13 cellular contexts compared by ENCODE assay signal in the genomic region with DNA sequence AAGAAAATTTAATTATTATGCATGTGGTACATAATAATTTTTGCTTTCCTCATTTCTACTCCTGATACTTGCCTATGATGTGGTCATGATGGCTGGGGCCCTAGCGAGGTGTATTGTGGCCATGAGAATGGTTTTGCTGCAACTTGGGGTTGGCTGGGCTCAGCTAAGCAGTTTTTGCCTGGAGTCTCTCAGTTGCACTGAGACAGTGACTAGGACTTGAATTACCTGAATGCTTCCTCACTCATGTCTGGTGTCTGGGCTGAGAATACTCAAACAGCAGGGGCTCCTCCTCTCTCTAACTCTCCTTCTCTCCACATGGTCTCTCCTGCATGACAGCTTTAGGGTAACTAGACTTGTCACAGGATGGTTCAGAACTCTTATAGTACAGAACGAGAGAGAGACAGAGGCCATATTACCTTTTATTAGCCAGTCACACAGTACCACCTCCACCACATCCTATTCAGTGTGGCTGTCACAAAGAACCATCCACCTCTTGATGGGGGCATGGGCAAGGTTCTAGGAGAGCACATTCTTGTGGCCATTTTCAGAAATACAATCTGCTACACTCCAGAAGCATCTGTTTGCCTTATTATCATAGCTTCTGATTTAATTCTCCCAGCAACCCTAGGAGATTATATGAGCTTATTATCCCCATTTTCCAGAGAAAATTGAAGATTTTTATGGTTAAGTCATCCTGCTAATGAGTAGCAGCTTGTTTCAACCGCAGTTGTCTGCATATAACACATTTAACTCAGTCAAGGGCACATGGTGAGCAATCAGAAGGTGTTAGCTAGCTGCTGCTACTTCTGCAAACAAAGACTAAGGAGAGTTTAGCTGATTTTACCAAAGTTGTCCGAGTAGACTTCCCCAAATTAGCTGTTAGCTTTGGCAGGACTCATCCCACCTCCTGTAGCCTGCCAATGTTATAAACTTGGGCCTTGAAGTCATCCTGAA. TPM values are rescaled to one million over a fixed set of nuclear protein-coding genes. Genes with fewer than 3 reads are reported as not detected.
DNase-seq lines count a peak whose midpoint lies in the region; ATAC-seq and TF ChIP-seq lines count a peak whose summit lies in the region.
"Had no signal": no experiment of that assay in that cellular context is flagged by ENCODE, and none has a peak within 500 bp of the region (broad histone marks: within the 10 kb centered on the region; RNA-seq: fewer than 3 reads in every experiment).

No MANE protein-coding gene starts in this region.

- no peak overlapping the region for H3K4me3 ChIP-seq in DOHH2 (ENCODE audit: low read length)
- H3K4me3 ChIP-seq: BLaER1, dorsolateral prefrontal cortex had no signal

- H3K79me2 ChIP-seq in DOHH2 (ENCODE audit: control insufficient read depth, low read length): no peaks in the 10 kb centered on the region

- H3K36me3 Mint-ChIP-seq in activated CD8-positive, alpha-beta T cell treated with anti-CD3 and anti-CD28 coated beads, Interleukin-2, amount 10 ng/mL, durations not matched to agents 7 days and 5 days (ENCODE audit: low read depth): peaks cover 82% of the 10 kb centered on the region
- peaks cover 20% of the 10 kb centered on the region for H3K36me3 Mint-ChIP-seq in natural killer cell
- H3K36me3 Mint-ChIP-seq: brain had no signal

- H3K4me1 Mint-ChIP-seq in activated CD8-positive, alpha-beta T cell treated with anti-CD3 and anti-CD28 coated beads, Interleukin-2, amount 10 ng/mL, durations not matched to agents 7 days and 5 days (ENCODE audit: low read depth): peaks cover 45% of the 10 kb centered on the region
- peaks cover 24 to 32% of the 10 kb centered on the region in 2 donors for H3K4me1 Mint-ChIP-seq in natural killer cell
- H3K4me1 Mint-ChIP-seq: brain had no signal

- no peaks in the 10 kb centered on the region for H3K9me3 Mint-ChIP-seq in activated CD8-positive, alpha-beta T cell treated with anti-CD3 and anti-CD28 coated beads, Interleukin-2, amount 10 ng/mL, durations not matched to agents 7 days and 5 days (ENCODE audit: insufficient read depth)
- H3K9me3 Mint-ChIP-seq in natural killer cell: no peaks in the 10 kb centered on the region

- H3K9me2 ChIP-seq in DOHH2 (replicated peaks; ENCODE audit: control insufficient read depth, low read length): no peaks in the 10 kb centered on the region

- H3K27me3 Mint-ChIP-seq in activated CD8-positive, alpha-beta T cell treated with anti-CD3 and anti-CD28 coated beads, Interleukin-2, amount 10 ng/mL, durations not matched to agents 7 days and 5 days (ENCODE audit: low read depth): no peaks in the 10 kb centered on the region
- H3K27me3 Mint-ChIP-seq in natural killer cell (ENCODE audit: low read depth in 2 of 2): no peaks in the 10 kb centered on the region

- no peaks in the 10 kb centered on the region for H3K27me3 ChIP-seq in DOHH2 (ENCODE audit: control insufficient read depth, low read length)
- H3K27me3 ChIP-seq: BLaER1, dorsolateral prefrontal cortex had no signal

- no peaks in the 10 kb centered on the region for H3F3A ChIP-seq in DOHH2 (ENCODE audit: control insufficient read depth, insufficient read depth)

- CTCF ChIA-PET in activated CD8-positive, alpha-beta T cell treated with anti-CD3 and anti-CD28 coated beads, Interleukin-2, amount 10 ng/mL, durations not matched to agents 7 days and 5 days (lab: Charles Lee): interaction anchor here (0.7 to 2.1 kb wide), 6 partner anchors 9 to 550 kb away, joined by 3 to 6 read pairs (median 4); no protein-coding TSS in a partner anchor

- intact Hi-C loops in natural killer cell (cut with micrococcal nuclease): no loop called here

- peak; percentile 29 for DNase-seq in NCI-H1694 (lab: John Stamatoyannopoulos, UW)
- peak; percentile 57 for DNase-seq in activated CD8-positive, alpha-beta T cell treated with anti-CD3 and anti-CD28 coated beads, Interleukin-2, amount 10 ng/mL, durations not matched to agents 7 days and 5 days
- no peak for DNase-seq in natural killer cell
- no peak for DNase-seq in NOMO-1 treated with DMSO at 0.1 percent for 48 hours (lab: John Stamatoyannopoulos, UW; ENCODE audit: unreplicated experiment)
- no peak for DNase-seq in AML-193 (lab: John Stamatoyannopoulos, UW)
- DNase-seq: dorsolateral prefrontal cortex, NCI-H2029, NCI-H774 had no signal

- TF ChIP-seq CTCF in DOHH2 (IDR thresholded peaks at IDR 0.05; ENCODE audit: low read depth, low read length, poor library complexity, severe bottlenecking): peak; percentile 25
- no peak for TF ChIP-seq CTCF in natural killer cell (IDR thresholded peaks at IDR 0.05)

- ATAC-seq in activated CD8-positive, alpha-beta T cell treated with anti-CD3 and anti-CD28 coated beads, Interleukin-2, amount 10 ng/mL, durations not matched to agents 7 days and 5 days: peak; percentile 70
- ATAC-seq in natural killer cell (peak; percentile 85 to 92 (median 88)), HG03460 (IDR thresholded peaks at IDR 0.05; ENCODE audit: unreplicated experiment) (no peak), GM18867 (IDR thresholded peaks at IDR 0.05; ENCODE audit: unreplicated experiment) (no peak)

- H3K9me3 ChIP-seq in DOHH2 (ENCODE audit: control insufficient read depth, insufficient read depth, low read length): no peaks in the 10 kb centered on the region
- H3K9me3 ChIP-seq: BLaER1 had no signal

- H3K4me1 ChIP-seq in DOHH2 (ENCODE audit: control insufficient read depth, low read length): peaks cover 6% of the 10 kb centered on the region
- H3K4me1 ChIP-seq: BLaER1 had no signal

- H4K20me1 ChIP-seq in DOHH2 (ENCODE audit: control insufficient read depth, insufficient read depth, low read depth, low read length): no peaks in the 10 kb centered on the region
- H4K20me1 ChIP-seq: BLaER1 had no signal

- peak overlapping the region; percentile 86 for H3K27ac Mint-ChIP-seq in activated CD8-positive, alpha-beta T cell treated with anti-CD3 and anti-CD28 coated beads, Interleukin-2, amount 10 ng/mL, durations not matched to agents 7 days and 5 days
- H3K27ac Mint-ChIP-seq in natural killer cell: peak overlapping the region; percentile 83 to 86
- H3K27ac Mint-ChIP-seq: brain had no signal

- POLR2A ChIA-PET in activated CD8-positive, alpha-beta T cell treated with anti-CD3 and anti-CD28 coated beads, Interleukin-2, amount 10 ng/mL, durations not matched to agents 7 days and 5 days (lab: Charles Lee): interaction anchor here (1.0 kb wide), 1 partner anchor 9 kb away, joined by 3 read pairs; no protein-coding TSS in a partner anchor

- H3K4me2 ChIP-seq in DOHH2 (ENCODE audit: low read length): no peak overlapping the region
- H3K4me2 ChIP-seq: BLaER1 had no signal

- H3K36me3 ChIP-seq in DOHH2 (ENCODE audit: control insufficient read depth, low read length): peaks cover 19% of the 10 kb centered on the region

- H3K4me3 Mint-ChIP-seq in activated CD8-positive, alpha-beta T cell treated with anti-CD3 and anti-CD28 coated beads, Interleukin-2, amount 10 ng/mL, durations not matched to agents 7 days and 5 days: no peak overlapping the region
- peak overlapping the region; percentile 52 for H3K4me3 Mint-ChIP-seq in natural killer cell
- H3K4me3 Mint-ChIP-seq: brain had no signal

- H3K27ac ChIP-seq in DOHH2 (ENCODE audit: low read depth, low read length): no peak overlapping the region
- H3K27ac ChIP-seq: BLaER1, dorsolateral prefrontal cortex had no signal

RNA-seq across cellular contexts. Expression of a gene that starts 44.7 kb away (rescaled TPM):
- 1 to 10 TPM; 3.0 to 3.5 TPM for total RNA-seq in activated CD8-positive, alpha-beta T cell treated with anti-CD3 and anti-CD28 coated beads, Interleukin-2, amount 10 ng/mL, durations not matched to agents 7 days and 5 days
- total RNA-seq in natural killer cell: 1 to 10 TPM in 2 of 3 donors, under 1 TPM in 1; 0.85 to 1.5 (median 1.3) TPM

Comparison
In these comparisons a context has a peak if more than half of its experiments do, and no peak if none do; other contexts are left out.
1. DNase-seq: peak in NCI-H1694 (single experiment) and activated CD8-positive, alpha-beta T cell treated with anti-CD3 and anti-CD28 coated beads, Interleukin-2, amount 10 ng/mL, durations not matched to agents 7 days and 5 days (single experiment); none in natural killer cell (single experiment), NOMO-1 treated with DMSO at 0.1 percent for 48 hours (single experiment) and AML-193 (0 of 2).
2. ATAC-seq: peak in activated CD8-positive, alpha-beta T cell treated with anti-CD3 and anti-CD28 coated beads, Interleukin-2, amount 10 ng/mL, durations not matched to agents 7 days and 5 days (single experiment) and natural killer cell (3 of 3); none in HG03460 (single experiment) and GM18867 (single experiment).